ENCODE assay signal across 17 cellular contexts in the genomic region with DNA sequence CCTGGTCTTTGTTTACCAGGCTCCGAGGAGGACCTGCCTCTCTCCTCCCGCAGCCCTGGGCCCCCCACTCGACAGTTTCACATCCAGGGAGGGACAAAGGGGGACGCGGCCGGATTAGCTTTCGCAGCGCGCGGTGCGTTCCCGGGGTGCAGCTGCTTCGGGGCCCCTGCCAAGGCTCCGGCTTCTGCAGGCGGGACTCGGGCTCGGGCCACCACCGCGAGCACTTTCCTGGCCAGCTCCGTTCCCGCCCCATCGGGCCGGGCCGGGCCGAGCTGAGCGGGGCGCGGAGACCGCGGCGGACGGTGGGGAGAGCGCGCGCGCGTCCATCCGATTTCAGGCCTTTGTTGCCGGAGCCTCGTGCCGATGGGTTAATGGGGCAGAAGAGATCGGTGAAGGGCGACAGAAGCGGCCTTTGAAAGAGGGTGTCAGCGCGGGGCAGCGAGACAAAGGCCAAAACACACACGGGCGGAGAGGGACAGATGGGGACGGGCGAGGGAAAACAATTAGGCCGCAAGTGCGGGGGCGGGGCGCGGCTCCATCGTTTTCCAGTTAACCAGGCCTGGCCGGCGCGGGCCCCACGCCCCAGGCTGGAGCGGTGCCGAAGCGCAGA. TPM values are rescaled to one million over a fixed set of nuclear protein-coding genes. Genes with fewer than 3 reads are reported as not detected.
A peak's percentile ranks its signal among the peaks of the same experiment; 100 is the strongest.
DNase-seq lines count a peak whose midpoint lies in the region; ATAC-seq and TF ChIP-seq lines count a peak whose summit lies in the region.
"Had no signal": no experiment of that assay in that cellular context is flagged by ENCODE, and none has a peak within 500 bp of the region (broad histone marks: within the 10 kb centered on the region; RNA-seq: fewer than 3 reads in every experiment).

No MANE protein-coding gene starts in this region.

- H3K36me3 Mint-ChIP-seq in brain = no peaks in the 10 kb centered on the region

- no peaks in the 10 kb centered on the region for H3K9me3 ChIP-seq in left ventricle myocardium inferior (replicated peaks)
- H3K9me3 ChIP-seq: BE2C had no signal

- TF ChIP-seq CTCF in left ventricle myocardium inferior (IDR thresholded peaks at IDR 0.05; ENCODE audit: borderline replicate concordance) (no peak), brain (conservative IDR thresholded peaks at IDR 0.05) (no peak)

- H3K36me3 ChIP-seq in left ventricle myocardium inferior = no peaks in the 10 kb centered on the region
- H3K36me3 ChIP-seq: BE2C had no signal

- no peak overlapping the region for H3K27ac ChIP-seq in left ventricle myocardium inferior (replicated peaks)

- H3K4me1 Mint-ChIP-seq in brain = peaks cover 64% of the 10 kb centered on the region

- H3K27me3 ChIP-seq in left ventricle myocardium inferior (ENCODE audit: low read depth) = peaks cover 100% of the 10 kb centered on the region

- DNase-seq in left ventricle myocardium inferior = no peak
- DNase-seq in Right ventricle myocardium superior = no peak
- peak; percentile 92 for DNase-seq in left kidney (ENCODE audit: low read depth, low spot score)
- DNase-seq in NOMO-1 (lab: John Stamatoyannopoulos, UW; ENCODE audit: unreplicated experiment in 2 of 2) = no peak
- DNase-seq in stimulated activated naive CD4-positive, alpha-beta T cell (lab: John Stamatoyannopoulos, UW) = no peak
- DNase-seq in RKO (ENCODE audit: low spot score) = no peak
- DNase-seq in GM03348 (ENCODE audit: low spot score) = no peak
- DNase-seq: activated CD4-positive, alpha-beta T cell treated with anti-CD3 and anti-CD28 coated beads for 48 hours; activated T-cell treated with anti-CD3 and anti-CD28 coated beads, Interleukin-2, amount 50 U/mL, for 72 hours; BE2C; DND-41; NCI-H1694; NCI-H510A had no signal

- peaks cover 90% of the 10 kb centered on the region for H3K27me3 Mint-ChIP-seq in brain

- peak overlapping the region; percentile 19 for H3K4me3 ChIP-seq in left ventricle myocardium inferior

- H3K4me1 ChIP-seq in left ventricle myocardium inferior = peaks cover 19% of the 10 kb centered on the region
- H3K4me1 ChIP-seq: BE2C had no signal

- peak overlapping the region in 4 of 5 experiments; percentile 20 to 79 (median 67) for H3K4me3 Mint-ChIP-seq in brain
- H3K4me3 Mint-ChIP-seq: activated T-cell treated with anti-CD3 and anti-CD28 coated beads, Interleukin-2, amount 50 U/mL, for 72 hours had no signal

- intact Hi-C loops in left ventricle myocardium inferior (cut with micrococcal nuclease) (loop anchor here (10.0 kb wide), 2 partner anchors 211 to 251 kb away; no protein-coding TSS in a partner anchor), Right ventricle myocardium superior (cut with DNase I) (loop anchor here (10.0 kb wide), 1 partner anchor 211 kb away; no protein-coding TSS in a partner anchor)

- no peak for ATAC-seq in Right ventricle myocardium superior (ENCODE audit: poor library complexity)
- ATAC-seq: activated T-cell treated with anti-CD3 and anti-CD28 coated beads, Interleukin-2, amount 50 U/mL, for 72 hours had no signal

- peak overlapping the region in 2 of 5 experiments; percentile 72 to 82 for H3K27ac Mint-ChIP-seq in brain
- H3K27ac Mint-ChIP-seq: activated T-cell treated with anti-CD3 and anti-CD28 coated beads, Interleukin-2, amount 50 U/mL, for 72 hours had no signal

- H3K9me3 Mint-ChIP-seq in brain = no peaks in the 10 kb centered on the region
- H3K9me3 Mint-ChIP-seq: activated T-cell treated with anti-CD3 and anti-CD28 coated beads, Interleukin-2, amount 50 U/mL, for 72 hours had no signal

RNA-seq across cellular contexts. Expression of a gene that starts 8.5 kb away (rescaled TPM):
- total RNA-seq in left ventricle myocardium inferior (not detected), Right ventricle myocardium superior (not detected)
- polyA plus RNA-seq in brain (ENCODE audit: insufficient read depth, low read depth, low replicate concordance) = not detected
- total RNA-seq: activated T-cell treated with anti-CD3 and anti-CD28 coated beads, Interleukin-2, amount 50 U/mL, for 72 hours; dermis microvascular lymphatic vessel endothelial cell; mononuclear cell; subcutaneous adipose tissue had no signal
